8 cellular contexts compared by ENCODE assay signal in the genomic region with DNA sequence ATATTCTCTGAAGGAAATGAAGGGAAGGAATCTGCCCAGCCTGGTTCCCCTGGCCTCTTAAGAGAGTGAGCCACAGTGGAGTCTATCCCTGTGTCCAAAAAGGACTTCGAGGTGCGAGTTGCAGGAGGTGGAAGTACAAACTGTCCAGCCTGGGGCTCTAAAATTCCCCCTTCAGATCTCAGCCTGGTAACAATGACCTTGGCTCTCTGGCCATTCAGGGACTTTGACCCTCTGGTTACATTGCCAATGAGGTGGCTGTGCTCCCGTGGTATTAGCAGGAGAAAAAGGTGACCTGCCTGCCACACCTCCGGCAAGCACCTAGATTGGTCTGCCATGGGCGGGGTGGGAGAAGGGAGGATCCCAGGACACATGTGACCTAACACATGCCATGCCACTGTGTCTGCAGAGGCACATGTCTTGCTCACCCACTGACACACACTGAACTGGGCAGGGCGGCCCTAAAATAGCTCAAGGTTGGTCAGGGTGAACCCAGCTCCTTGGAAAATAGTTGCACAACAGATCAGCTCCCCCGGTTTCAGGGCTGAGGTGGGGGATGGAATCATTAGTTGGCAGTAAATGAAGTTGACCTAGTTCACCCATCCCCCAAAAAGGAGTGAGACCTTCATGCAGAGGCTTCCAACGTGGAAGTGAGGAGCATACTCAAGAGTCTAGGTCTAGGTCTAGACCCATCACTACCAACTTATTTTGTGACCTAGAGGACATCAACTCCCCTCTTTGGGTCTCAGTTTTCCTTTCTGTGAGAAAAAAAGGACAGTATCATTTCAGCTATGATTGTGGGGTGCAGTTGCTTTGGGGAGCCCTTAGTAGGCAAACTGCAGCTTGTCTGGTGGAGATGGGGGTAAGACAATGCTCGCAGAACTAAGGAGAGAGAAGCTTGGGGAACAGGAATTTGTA. TPM values are rescaled to one million over a fixed set of nuclear protein-coding genes. Genes with fewer than 3 reads are reported as not detected.
DNase-seq lines count a peak whose midpoint lies in the region; ATAC-seq, FAIRE-seq and TF ChIP-seq lines count a peak whose summit lies in the region.

No MANE protein-coding gene starts in this region.

- DNase-seq in GM12892 (ENCODE audit: insufficient read length) (no peak), RWPE2 (ENCODE audit: low spot score) (no peak), epithelial cell of prostate (ENCODE audit: low read depth, low spot score) (peak; percentile 73), SHP77 treated with DMSO at 0.1 percent for 48 hours (lab: John Stamatoyannopoulos, UW) (no peak), GOT3 (lab: John Stamatoyannopoulos, UW) (no peak)

- no peaks in the 10 kb centered on the region for H3K9me3 ChIP-seq in RWPE2 (ENCODE audit: severe bottlenecking)
- H3K9me3 ChIP-seq in neural cell (ENCODE audit: low read length): no peaks in the 10 kb centered on the region

- no peaks in the 10 kb centered on the region for H4K20me1 ChIP-seq in neural cell (ENCODE audit: insufficient read depth)

- TF ChIP-seq RAD21 in neural cell (conservative IDR thresholded peaks at IDR 0.05): no peak

- TF ChIP-seq POLR2A in GM12892 (IDR thresholded peaks at IDR 0.05; ENCODE audit: low read depth, low read length): no peak

- H2AFZ ChIP-seq in neural cell (ENCODE audit: low read depth, low read length): no peak overlapping the region

- no peak for TF ChIP-seq EP300 in neural cell (conservative IDR thresholded peaks at IDR 0.05; ENCODE audit: poor library complexity, severe bottlenecking)

- peak overlapping the region; percentile 89 for H3K27ac ChIP-seq in RWPE2 (ENCODE audit: poor library complexity, severe bottlenecking)
- H3K27ac ChIP-seq in epithelial cell of prostate: peak overlapping the region; percentile 96
- no peak overlapping the region for H3K27ac ChIP-seq in neural cell (ENCODE audit: low read length)

- H3K4me1 ChIP-seq in RWPE2 (ENCODE audit: insufficient read depth, poor library complexity, severe bottlenecking): peaks cover 25% of the 10 kb centered on the region

- no peaks in the 10 kb centered on the region for H3K79me2 ChIP-seq in neural cell (replicated peaks; ENCODE audit: insufficient read depth, low read length)

- no peaks in the 10 kb centered on the region for H3K9me2 ChIP-seq in neural cell (ENCODE audit: insufficient read depth, low read length)

- no peak overlapping the region for H3K4me2 ChIP-seq in neural cell (ENCODE audit: low read length)

- H3K36me3 ChIP-seq in RWPE2 (ENCODE audit: low read depth) (peaks cover 54% of the 10 kb centered on the region), neural cell (ENCODE audit: insufficient read depth, low read length) (no peaks in the 10 kb centered on the region)

- no peak; the same call in 2 of the 3 replicates for ATAC-seq in RWPE2 (ENCODE audit: low read depth)
- ATAC-seq in HG03097 (IDR thresholded peaks at IDR 0.05; ENCODE audit: low FRiP score, unreplicated experiment): no peak
- no peak for ATAC-seq in HG03571 (IDR thresholded peaks at IDR 0.05; ENCODE audit: unreplicated experiment)

- no peak overlapping the region for H3K9ac ChIP-seq in neural cell (ENCODE audit: low read length)

- H3K27me3 ChIP-seq in RWPE2 (ENCODE audit: insufficient read depth, poor library complexity, severe bottlenecking): no peaks in the 10 kb centered on the region
- no peaks in the 10 kb centered on the region for H3K27me3 ChIP-seq in neural cell (ENCODE audit: insufficient read depth, low read depth, low read length)

- TF ChIP-seq CTCF in RWPE2 (IDR thresholded peaks at IDR 0.05; ENCODE audit: poor library complexity, severe bottlenecking): no peak
- TF ChIP-seq CTCF in neural cell (IDR thresholded peaks at IDR 0.05; ENCODE audit: poor library complexity, severe bottlenecking): no peak

- H3K4me3 ChIP-seq in RWPE2 (ENCODE audit: severe bottlenecking) (peak overlapping the region; percentile 4), neural cell (ENCODE audit: low read length) (peak overlapping the region; percentile 78)

- no peaks in the 10 kb centered on the region for H3F3A ChIP-seq in neural cell (ENCODE audit: insufficient read depth, low read length, poor library complexity, severe bottlenecking)

- FAIRE-seq in GM12892 (lab: Jason Lieb, UNC): peak; percentile 9

TF ChIP-seq in neural cell, 6 proteins besides CTCF, POLR2A, EP300 and RAD21:
- no peak for TF ChIP-seq POLR2AphosphoS5 (IDR thresholded peaks at IDR 0.05)
- no peak for TF ChIP-seq MXI1 (conservative IDR thresholded peaks at IDR 0.05; ENCODE audit: poor library complexity, severe bottlenecking)
- TF ChIP-seq, protein P1, sequence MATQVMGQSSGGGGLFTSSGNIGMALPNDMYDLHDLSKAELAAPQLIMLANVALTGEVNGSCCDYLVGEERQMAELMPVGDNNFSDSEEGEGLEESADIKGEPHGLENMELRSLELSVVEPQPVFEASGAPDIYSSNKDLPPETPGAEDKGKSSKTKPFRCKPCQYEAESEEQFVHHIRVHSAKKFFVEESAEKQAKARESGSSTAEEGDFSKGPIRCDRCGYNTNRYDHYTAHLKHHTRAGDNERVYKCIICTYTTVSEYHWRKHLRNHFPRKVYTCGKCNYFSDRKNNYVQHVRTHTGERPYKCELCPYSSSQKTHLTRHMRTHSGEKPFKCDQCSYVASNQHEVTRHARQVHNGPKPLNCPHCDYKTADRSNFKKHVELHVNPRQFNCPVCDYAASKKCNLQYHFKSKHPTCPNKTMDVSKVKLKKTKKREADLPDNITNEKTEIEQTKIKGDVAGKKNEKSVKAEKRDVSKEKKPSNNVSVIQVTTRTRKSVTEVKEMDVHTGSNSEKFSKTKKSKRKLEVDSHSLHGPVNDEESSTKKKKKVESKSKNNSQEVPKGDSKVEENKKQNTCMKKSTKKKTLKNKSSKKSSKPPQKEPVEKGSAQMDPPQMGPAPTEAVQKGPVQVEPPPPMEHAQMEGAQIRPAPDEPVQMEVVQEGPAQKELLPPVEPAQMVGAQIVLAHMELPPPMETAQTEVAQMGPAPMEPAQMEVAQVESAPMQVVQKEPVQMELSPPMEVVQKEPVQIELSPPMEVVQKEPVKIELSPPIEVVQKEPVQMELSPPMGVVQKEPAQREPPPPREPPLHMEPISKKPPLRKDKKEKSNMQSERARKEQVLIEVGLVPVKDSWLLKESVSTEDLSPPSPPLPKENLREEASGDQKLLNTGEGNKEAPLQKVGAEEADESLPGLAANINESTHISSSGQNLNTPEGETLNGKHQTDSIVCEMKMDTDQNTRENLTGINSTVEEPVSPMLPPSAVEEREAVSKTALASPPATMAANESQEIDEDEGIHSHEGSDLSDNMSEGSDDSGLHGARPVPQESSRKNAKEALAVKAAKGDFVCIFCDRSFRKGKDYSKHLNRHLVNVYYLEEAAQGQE (IDR thresholded peaks at IDR 0.05; ENCODE audit: borderline replicate concordance): no peak
- TF ChIP-seq SMC3 (conservative IDR thresholded peaks at IDR 0.05; ENCODE audit: poor library complexity): no peak
- TF ChIP-seq TAF1 (IDR thresholded peaks at IDR 0.05; ENCODE audit: low read depth): no peak
- TF ChIP-seq EZH2 (IDR thresholded peaks at IDR 0.05; ENCODE audit: borderline replicate concordance, insufficient read depth, low read length, poor library complexity, severe bottlenecking): no peak

RNA-seq across cellular contexts. Expression of a gene that starts 2.2 kb away (rescaled TPM):
- 1.2 TPM for polyA plus RNA-seq in GM12892 (2012; ENCODE audit: missing spikeins)
- polyA plus RNA-seq in neural cell: 0.73 TPM in 1 of 2 replicates, not detected in the other
- 0.24 and 0.35 TPM in 2 replicates for polyA minus RNA-seq in neural cell

RNA-seq across cellular contexts. Expression of a gene that starts 23.6 kb away (rescaled TPM):
- 57.4 TPM for polyA plus RNA-seq in GM12892 (2012; ENCODE audit: missing spikeins)
- 118 and 137 TPM in 2 replicates for polyA plus RNA-seq in neural cell
- 103 and 105 TPM in 2 replicates for polyA minus RNA-seq in neural cell

RNA-seq across cellular contexts. Expression of a gene that starts 35.4 kb away (rescaled TPM):
- 1.5 TPM for polyA plus RNA-seq in GM12892 (2012; ENCODE audit: missing spikeins)
- polyA plus RNA-seq in neural cell: 97.2 and 111 TPM in 2 replicates
- 66.8 and 74.3 TPM in 2 replicates for polyA minus RNA-seq in neural cell

RNA-seq across cellular contexts. Expression of a gene that starts 42.1 kb away (rescaled TPM):
- polyA plus RNA-seq in GM12892 (2012; ENCODE audit: missing spikeins): 49.2 TPM
- 50.6 and 52.3 TPM in 2 replicates for polyA plus RNA-seq in neural cell
- 65.0 and 70.7 TPM in 2 replicates for polyA minus RNA-seq in neural cell

RNA-seq across cellular contexts. Expression of a gene that starts 44.0 kb away (rescaled TPM):
- 47.6 TPM for polyA plus RNA-seq in GM12892 (2012; ENCODE audit: missing spikeins)
- 159 and 161 TPM in 2 replicates for polyA plus RNA-seq in neural cell
- 120 and 133 TPM in 2 replicates for polyA minus RNA-seq in neural cell
